11 cellular contexts compared by ENCODE assay signal in the genomic region with DNA sequence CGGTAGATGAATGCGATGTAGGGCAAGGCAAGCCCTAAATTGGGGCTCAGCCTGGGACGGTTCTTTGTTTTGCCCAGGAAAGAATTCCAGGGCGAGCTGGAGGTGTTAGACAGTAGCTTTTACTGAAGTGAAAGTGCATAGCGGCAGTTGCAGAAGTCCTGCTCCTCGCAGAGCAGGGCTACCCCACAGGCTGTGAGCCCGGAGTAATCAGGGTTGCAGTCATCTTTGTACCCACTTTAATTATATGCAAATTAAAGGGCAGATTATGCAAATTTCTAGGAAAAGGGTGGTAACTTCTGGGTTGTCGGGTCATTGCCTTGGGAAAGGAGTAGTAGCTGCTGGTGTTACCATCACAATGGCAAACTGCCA. TPM values are rescaled to one million over a fixed set of nuclear protein-coding genes. Genes with fewer than 3 reads are reported as not detected.
DNase-seq lines count a peak whose midpoint lies in the region; ATAC-seq lines count a peak whose summit lies in the region.
"Had no signal": no experiment of that assay in that cellular context is flagged by ENCODE, and none has a peak within 500 bp of the region (broad histone marks: within the 10 kb centered on the region; RNA-seq: fewer than 3 reads in every experiment).

No MANE protein-coding gene starts in this region.

- peaks cover 32% of the 10 kb centered on the region for H3K36me3 ChIP-seq in KOPT-K1 (ENCODE audit: insufficient read depth, low read length)

- no peaks in the 10 kb centered on the region for H3K9me3 Mint-ChIP-seq in activated CD4-positive, alpha-beta T cell treated with anti-CD3 and anti-CD28 coated beads, Interleukin-2, amount 10 ng/mL, durations not matched to agents 24 days and 14 days
- no peaks in the 10 kb centered on the region for H3K9me3 Mint-ChIP-seq in activated naive CD4-positive, alpha-beta T cell treated with anti-CD3 and anti-CD28 coated beads, Interleukin-2, amount 50 U/mL, for 72 hours
- no peaks in the 10 kb centered on the region for H3K9me3 Mint-ChIP-seq in stimulated activated effector memory CD8-positive, alpha-beta T cell treated with anti-CD3 and anti-CD28 coated beads, Interleukin-12 subunit alpha, Interleukin-12 subunit beta, amount 100 ng/mL, for 72 hours

- H3K27ac Mint-ChIP-seq in activated CD4-positive, alpha-beta T cell treated with anti-CD3 and anti-CD28 coated beads, Interleukin-2, amount 10 ng/mL, durations not matched to agents 24 days and 14 days: peak overlapping the region; percentile 99
- peak overlapping the region; percentile 90 to 96 for H3K27ac Mint-ChIP-seq in activated naive CD4-positive, alpha-beta T cell treated with anti-CD3 and anti-CD28 coated beads, Interleukin-2, amount 50 U/mL, for 72 hours
- H3K27ac Mint-ChIP-seq in stimulated activated effector memory CD8-positive, alpha-beta T cell treated with anti-CD3 and anti-CD28 coated beads, Interleukin-12 subunit alpha, Interleukin-12 subunit beta, amount 100 ng/mL, for 72 hours: peak overlapping the region; percentile 95
- H3K27ac Mint-ChIP-seq: nephron had no signal

- H3K4me3 Mint-ChIP-seq in activated CD4-positive, alpha-beta T cell treated with anti-CD3 and anti-CD28 coated beads, Interleukin-2, amount 10 ng/mL, durations not matched to agents 24 days and 14 days: peak overlapping the region; percentile 93
- H3K4me3 Mint-ChIP-seq in stimulated activated effector memory CD8-positive, alpha-beta T cell treated with anti-CD3 and anti-CD28 coated beads, Interleukin-12 subunit alpha, Interleukin-12 subunit beta, amount 100 ng/mL, for 72 hours: peak overlapping the region; percentile 86
- H3K4me3 Mint-ChIP-seq: nephron had no signal

- intact Hi-C loops in activated CD4-positive, alpha-beta T cell treated with anti-CD3 and anti-CD28 coated beads, Interleukin-2, amount 10 ng/mL, durations not matched to agents 24 days and 14 days (cut with micrococcal nuclease): loop anchor here (5.0 kb wide), 2 partner anchors 141 to 376 kb away; no protein-coding TSS in a partner anchor

- H3K27ac ChIP-seq in KOPT-K1 (ENCODE audit: low read depth, low read length, poor library complexity, severe bottlenecking): peak overlapping the region; percentile 92

- peak; percentile 59 for DNase-seq in activated CD4-positive, alpha-beta T cell treated with anti-CD3 and anti-CD28 coated beads, Interleukin-2, amount 10 ng/mL, durations not matched to agents 24 days and 14 days
- DNase-seq in activated CD4-positive, alpha-beta T cell treated with anti-CD3 and anti-CD28 coated beads, Interleukin-2, amount 50 U/mL, for 1 hour: no peak
- DNase-seq in activated naive CD4-positive, alpha-beta T cell treated with anti-CD3 and anti-CD28 coated beads, Interleukin-2, amount 50 U/mL, for 72 hours (ENCODE audit: low spot score in 2 of 2): no peak
- DNase-seq in stimulated activated effector memory CD8-positive, alpha-beta T cell treated with anti-CD3 and anti-CD28 coated beads, Interleukin-12 subunit alpha, Interleukin-12 subunit beta, amount 100 ng/mL, for 72 hours (ENCODE audit: low spot score in 2 of 2): peak in 1 of 2 donors; percentile 53
- no peak for DNase-seq in SW480 (ENCODE audit: low spot score)
- DNase-seq in NCI-H1092 (lab: John Stamatoyannopoulos, UW): no peak
- DNase-seq: NCI-H2081, SK-N-SH had no signal

- peaks cover 32% of the 10 kb centered on the region for H3K36me3 Mint-ChIP-seq in activated CD4-positive, alpha-beta T cell treated with anti-CD3 and anti-CD28 coated beads, Interleukin-2, amount 10 ng/mL, durations not matched to agents 24 days and 14 days (ENCODE audit: low read depth)
- H3K36me3 Mint-ChIP-seq in activated naive CD4-positive, alpha-beta T cell treated with anti-CD3 and anti-CD28 coated beads, Interleukin-2, amount 50 U/mL, for 72 hours: peaks cover 0 to 31% of the 10 kb centered on the region in 2 donors
- peaks cover 53% of the 10 kb centered on the region for H3K36me3 Mint-ChIP-seq in stimulated activated effector memory CD8-positive, alpha-beta T cell treated with anti-CD3 and anti-CD28 coated beads, Interleukin-12 subunit alpha, Interleukin-12 subunit beta, amount 100 ng/mL, for 72 hours

- H3K27me3 Mint-ChIP-seq in activated CD4-positive, alpha-beta T cell treated with anti-CD3 and anti-CD28 coated beads, Interleukin-2, amount 10 ng/mL, durations not matched to agents 24 days and 14 days: no peaks in the 10 kb centered on the region

- peaks cover 45% of the 10 kb centered on the region for H3K4me1 Mint-ChIP-seq in activated CD4-positive, alpha-beta T cell treated with anti-CD3 and anti-CD28 coated beads, Interleukin-2, amount 10 ng/mL, durations not matched to agents 24 days and 14 days
- H3K4me1 Mint-ChIP-seq in stimulated activated effector memory CD8-positive, alpha-beta T cell treated with anti-CD3 and anti-CD28 coated beads, Interleukin-12 subunit alpha, Interleukin-12 subunit beta, amount 100 ng/mL, for 72 hours: peaks cover 67% of the 10 kb centered on the region
- H3K4me1 Mint-ChIP-seq: nephron had no signal

- no peaks in the 10 kb centered on the region for H3K9me3 ChIP-seq in KOPT-K1 (ENCODE audit: insufficient read depth, low read length, poor library complexity, severe bottlenecking)
- H3K9me3 ChIP-seq: SK-N-SH had no signal

- peak in 1 of 2 donors; percentile 11 for ATAC-seq in activated naive CD4-positive, alpha-beta T cell treated with anti-CD3 and anti-CD28 coated beads, Interleukin-2, amount 50 U/mL, for 72 hours
- no peak for ATAC-seq in stimulated activated effector memory CD8-positive, alpha-beta T cell treated with anti-CD3 and anti-CD28 coated beads, Interleukin-12 subunit alpha, Interleukin-12 subunit beta, amount 100 ng/mL, for 72 hours
- ATAC-seq in HG03045 (IDR thresholded peaks at IDR 0.05; ENCODE audit: unreplicated experiment): no peak

RNA-seq across cellular contexts. Expression of a gene that starts 30.5 kb away (rescaled TPM):
- total RNA-seq in activated CD4-positive, alpha-beta T cell treated with anti-CD3 and anti-CD28 coated beads, Interleukin-2, amount 10 ng/mL, durations not matched to agents 24 days and 14 days: 75.3 and 78.9 TPM in 2 replicates
- total RNA-seq in activated naive CD4-positive, alpha-beta T cell treated with anti-CD3 and anti-CD28 coated beads, Interleukin-2, amount 50 U/mL, for 72 hours: 100 to 1,000 TPM in 1 of 2 donors, 10 to 100 TPM in 1; 81.5 to 121 TPM

RNA-seq across cellular contexts. Expression of a gene that starts 35.8 kb away (rescaled TPM):
- 9.8 and 11.0 TPM in 2 replicates for total RNA-seq in activated CD4-positive, alpha-beta T cell treated with anti-CD3 and anti-CD28 coated beads, Interleukin-2, amount 10 ng/mL, durations not matched to agents 24 days and 14 days
- 10 to 100 TPM; 16.4 to 33.0 TPM for total RNA-seq in activated naive CD4-positive, alpha-beta T cell treated with anti-CD3 and anti-CD28 coated beads, Interleukin-2, amount 50 U/mL, for 72 hours
